ENCODE assay signal across 8 cellular contexts in the genomic region with DNA sequence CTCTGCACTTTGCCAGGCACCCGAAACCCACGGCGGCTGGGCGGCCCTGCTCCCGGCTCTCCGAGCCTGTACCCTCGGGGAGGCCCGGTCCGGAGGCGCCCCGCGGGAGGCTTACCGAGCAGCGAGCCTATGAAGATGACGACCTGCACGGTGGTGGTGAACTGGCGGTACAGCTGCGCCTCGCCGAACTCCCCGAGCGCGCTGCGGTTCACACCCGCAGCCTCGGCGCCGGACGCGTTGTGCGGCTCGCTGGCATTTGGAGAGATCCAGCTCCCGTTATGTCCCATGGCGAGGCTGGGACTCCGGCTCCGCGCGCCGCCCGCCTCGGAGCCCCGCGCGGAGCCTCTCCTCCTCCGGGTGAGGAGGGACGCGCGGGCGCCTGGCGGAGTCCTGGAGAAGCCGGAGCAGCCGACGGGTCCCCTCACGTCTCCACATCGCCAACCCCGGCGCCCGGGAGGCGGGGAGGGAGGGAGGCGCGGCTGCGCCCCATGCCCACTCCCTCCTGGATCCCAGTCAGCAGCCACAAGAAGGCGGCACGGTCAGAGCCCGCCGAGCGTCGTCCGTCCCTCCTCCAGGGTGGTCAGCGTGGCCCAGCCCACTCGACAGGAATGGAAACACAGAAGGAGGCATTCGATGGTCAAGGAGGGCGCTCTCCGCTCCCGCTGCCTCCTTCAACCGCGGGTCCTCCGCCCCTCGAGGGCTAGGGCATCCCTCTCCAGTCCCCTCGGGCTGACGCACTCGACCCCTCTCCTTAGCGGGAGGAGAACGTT. TPM values are rescaled to one million over a fixed set of nuclear protein-coding genes. Genes with fewer than 3 reads are reported as not detected.
A peak's percentile ranks its signal among the peaks of the same experiment; 100 is the strongest.
DNase-seq lines count a peak whose midpoint lies in the region; ATAC-seq, FAIRE-seq and TF ChIP-seq lines count a peak whose summit lies in the region.

A gene with protein sequence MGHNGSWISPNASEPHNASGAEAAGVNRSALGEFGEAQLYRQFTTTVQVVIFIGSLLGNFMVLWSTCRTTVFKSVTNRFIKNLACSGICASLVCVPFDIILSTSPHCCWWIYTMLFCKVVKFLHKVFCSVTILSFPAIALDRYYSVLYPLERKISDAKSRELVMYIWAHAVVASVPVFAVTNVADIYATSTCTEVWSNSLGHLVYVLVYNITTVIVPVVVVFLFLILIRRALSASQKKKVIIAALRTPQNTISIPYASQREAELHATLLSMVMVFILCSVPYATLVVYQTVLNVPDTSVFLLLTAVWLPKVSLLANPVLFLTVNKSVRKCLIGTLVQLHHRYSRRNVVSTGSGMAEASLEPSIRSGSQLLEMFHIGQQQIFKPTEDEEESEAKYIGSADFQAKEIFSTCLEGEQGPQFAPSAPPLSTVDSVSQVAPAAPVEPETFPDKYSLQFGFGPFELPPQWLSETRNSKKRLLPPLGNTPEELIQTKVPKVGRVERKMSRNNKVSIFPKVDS (minus strand): TSS at position 527 of the 770 bp plus-strand sequence. CDS start 240 bp downstream, at position 287.

- FAIRE-seq in A549 (lab: Jason Lieb, UNC): no peak

- H3K27ac ChIP-seq in A549 (peak within 1 kb of the TSS; percentile 68 to 91), KOPT-K1 (ENCODE audit: low read depth, low read length, poor library complexity, severe bottlenecking) (peak within 1 kb of the TSS; percentile 72), ectodermal cell (ENCODE audit: insufficient read depth, low read depth, low read length, poor library complexity, severe bottlenecking) (no peak within 1 kb of the TSS), left lung (peak within 1 kb of the TSS; percentile 61 to 72)

- TF ChIP-seq EP300 in A549 (IDR thresholded peaks at IDR 0.05): no peak

- H3K27me3 ChIP-seq in ectodermal cell (ENCODE audit: control insufficient read depth, insufficient read depth, low read length, poor library complexity, severe bottlenecking) (peaks cover 28% of the 10 kb centered on the region), left lung (peaks cover 22 to 49% of the 10 kb centered on the region in 2 donors)

- H3K36me3 ChIP-seq in KOPT-K1 (ENCODE audit: insufficient read depth, low read length) (no peaks in the 10 kb centered on the region), ectodermal cell (ENCODE audit: control insufficient read depth, insufficient read depth, low read length) (no peaks in the 10 kb centered on the region), left lung (no peaks in the 10 kb centered on the region)

- intact Hi-C loops in left lung (cut with DNase I): no loop called here

- peak within 1 kb of the TSS; percentile 75 for H3K4me2 ChIP-seq in A549

- DNase-seq in A549 (ENCODE audit: low read depth in 1 of 2, low spot score in 1 of 2) (peak; percentile 30 to 64), left lung (peak; percentile 40 to 86)
- DNase-seq in activated CD4-positive, alpha-beta T cell treated with anti-CD3 and anti-CD28 coated beads, Interleukin-2, amount 50 U/mL, for 4 hours: peak; percentile 6 to 7
- DNase-seq in stimulated activated CD8-positive, alpha-beta memory T cell treated with anti-CD3 and anti-CD28 coated beads, Interleukin-4, amount 100 ng/mL, for 48 hours: peak; percentile 39

- WGBS in A549 (ENCODE audit: missing lambda C conversion rate): 6% methylated on average over 9 of the region's 84 CpGs
- WGBS in ectodermal cell, 2 experiments: 0 to 1% methylated on average over 84 of the region's 84 CpGs

- H3K9me3 ChIP-seq in A549 (no peaks in the 10 kb centered on the region), KOPT-K1 (ENCODE audit: insufficient read depth, low read length, poor library complexity, severe bottlenecking) (no peaks in the 10 kb centered on the region), ectodermal cell (ENCODE audit: control insufficient read depth, low read length) (no peaks in the 10 kb centered on the region), left lung (no peaks in the 10 kb centered on the region)

- ATAC-seq in A549 (peak; percentile 89 to 90), GM18511 (IDR thresholded peaks at IDR 0.05; ENCODE audit: unreplicated experiment) (peak; percentile 19), left lung (peak; percentile 69), GM21529 (IDR thresholded peaks at IDR 0.05; ENCODE audit: unreplicated experiment) (no peak)

- POLR2A ChIA-PET in A549 (lab: Yijun Ruan, JAX): interaction anchor here (1.0 to 2.2 kb wide), 3 partner anchors 14 to 138 kb away, joined by 3 to 12 read pairs (median 5); a partner anchor contains a TSS

- no peak for TF ChIP-seq POLR2A in A549 (IDR thresholded peaks at IDR 0.05; ENCODE audit: low read length)

- H3K4me3 ChIP-seq in A549: peak within 1 kb of the TSS; percentile 50
- H3K4me3 ChIP-seq in ectodermal cell (ENCODE audit: insufficient read depth, low read depth, low read length): peak within 1 kb of the TSS; percentile 72
- H3K4me3 ChIP-seq in left lung: peak within 1 kb of the TSS; percentile 67 to 75

- CTCF ChIA-PET in A549 (lab: Yijun Ruan, JAX): interaction anchor here (0.6 to 1.2 kb wide), 3 partner anchors 14 to 185 kb away, joined by 3 read pairs; a partner anchor contains a TSS

- H3K4me1 ChIP-seq in A549 (peaks cover 8% of the 10 kb centered on the region; the same call in 1 of the 3 replicates), ectodermal cell (ENCODE audit: control insufficient read depth, insufficient read depth, low read length) (peaks cover 7% of the 10 kb centered on the region), left lung (peaks cover 0 to 18% of the 10 kb centered on the region in 2 donors)

- no peak; a peak in 1 of 5 replicates for TF ChIP-seq RAD21 in A549 (conservative IDR thresholded peaks at IDR 0.05 in 1 of 2, IDR thresholded peaks at IDR 0.05 in 1 of 2)

- no peak for TF ChIP-seq CTCF in A549 (IDR thresholded peaks at IDR 0.05)
- TF ChIP-seq CTCF in left lung (IDR thresholded peaks at IDR 0.05): no peak

TF ChIP-seq in A549, 52 proteins besides CTCF, POLR2A, EP300 and RAD21:
- TF ChIP-seq, protein P1, sequence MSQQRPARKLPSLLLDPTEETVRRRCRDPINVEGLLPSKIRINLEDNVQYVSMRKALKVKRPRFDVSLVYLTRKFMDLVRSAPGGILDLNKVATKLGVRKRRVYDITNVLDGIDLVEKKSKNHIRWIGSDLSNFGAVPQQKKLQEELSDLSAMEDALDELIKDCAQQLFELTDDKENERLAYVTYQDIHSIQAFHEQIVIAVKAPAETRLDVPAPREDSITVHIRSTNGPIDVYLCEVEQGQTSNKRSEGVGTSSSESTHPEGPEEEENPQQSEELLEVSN (IDR thresholded peaks at IDR 0.05; ENCODE audit: borderline replicate concordance, low read depth): peak; percentile 44; the same call in 1 of the 2 replicates
- TF ChIP-seq, protein P2, sequence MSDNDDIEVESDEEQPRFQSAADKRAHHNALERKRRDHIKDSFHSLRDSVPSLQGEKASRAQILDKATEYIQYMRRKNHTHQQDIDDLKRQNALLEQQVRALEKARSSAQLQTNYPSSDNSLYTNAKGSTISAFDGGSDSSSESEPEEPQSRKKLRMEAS (IDR thresholded peaks at IDR 0.05): peak; percentile 73
- TF ChIP-seq HDAC2 (IDR thresholded peaks at IDR 0.05) (peak; percentile 62; the same call in 1 of the 2 replicates), CHD4 (IDR thresholded peaks at IDR 0.05; ENCODE audit: borderline replicate concordance) (no peak)

RNA-seq across cellular contexts. Expression of the gene that starts here (rescaled TPM):
- polyA plus RNA-seq in A549 (2011; rRNA removed) (1.5 and 2.0 TPM in 2 replicates), A549 (2017; fragmentation: RNase III; extraction: RNeasy Plus Mini Kit Qiagen cat#74134 plus additional on column Dnase treatment) (7.1 to 8.1 TPM (median 8.1 TPM) in 3 replicates)
- polyA plus RNA-seq in A549 (2012; cell fraction: cytosol; rRNA removed): 1.2 and 1.7 TPM in 2 replicates
- 1.2 and 2.5 TPM in 2 replicates for polyA plus RNA-seq in A549 (2012; cell fraction: nucleus; rRNA removed)
- 2.9 and 8.2 TPM in 2 replicates for polyA minus RNA-seq in A549 (2011; rRNA and poly(A)+ RNA removed)
- polyA plus RNA-seq in ectodermal cell (2013, experiment 1 of 4): 33.5 TPM
- 34.1 TPM for polyA plus RNA-seq in ectodermal cell (2013, experiment 2 of 4)
- 21.8 TPM for polyA plus RNA-seq in ectodermal cell (2013, experiment 3 of 4)
- polyA plus RNA-seq in ectodermal cell (2013, experiment 4 of 4): 23.8 TPM
- 1 to 10 TPM; 4.9 to 6.6 TPM for total RNA-seq in left lung

Comparison
In these comparisons a context has a peak if more than half of its experiments do, and no peak if none do; other contexts are left out.
1. DNase-seq: peak in every context shown above with its lines; median percentile 63 in left lung; 47 in A549; 39 in stimulated activated CD8-positive, alpha-beta memory T cell treated with anti-CD3 and anti-CD28 coated beads, Interleukin-4, amount 100 ng/mL, for 48 hours; 6 in activated CD4-positive, alpha-beta T cell treated with anti-CD3 and anti-CD28 coated beads, Interleukin-2, amount 50 U/mL, for 4 hours.